In genomic region chr1:74729741-74730478, GRCh38 we compare ENCODE assay signal across 12 cellular contexts. TPM values are rescaled to one million over a fixed set of nuclear protein-coding genes. Genes with fewer than 3 reads are reported as not detected.
DNase-seq lines count a peak whose midpoint lies in the region; ATAC-seq and TF ChIP-seq lines count a peak whose summit lies in the region.
"Had no signal": no experiment of that assay in that cellular context is flagged by ENCODE, and none has a peak within 500 bp of the region (broad histone marks: within the 10 kb centered on the region; RNA-seq: fewer than 3 reads in every experiment).

No MANE protein-coding gene starts in this region.

- H3K9me3 Mint-ChIP-seq in glutamatergic neuron (ENCODE audit: unreplicated experiment), result peaks cover 10% of the 10 kb centered on the region

- no peaks in the 10 kb centered on the region for H3K9me2 ChIP-seq in GM23248 (ENCODE audit: insufficient read depth)

- TF ChIP-seq CTCF in glutamatergic neuron (IDR thresholded peaks at IDR 0.05; ENCODE audit: partially characterized antibody, unreplicated experiment) (no peak), transverse colon (IDR thresholded peaks at IDR 0.05) (no peak), coronary artery (IDR thresholded peaks at IDR 0.05) (no peak)

- peaks cover 43% of the 10 kb centered on the region for H3K4me1 Mint-ChIP-seq in T-helper 17 cell
- peaks cover 20% of the 10 kb centered on the region for H3K4me1 Mint-ChIP-seq in glutamatergic neuron (ENCODE audit: low read depth, unreplicated experiment)

- H2AFZ ChIP-seq in ACC112 (ENCODE audit: low read length, unreplicated experiment) (peak overlapping the region; percentile 28), GM23248 (no peak overlapping the region)

- H3K36me3 ChIP-seq in ACC112 (ENCODE audit: insufficient read depth, low read length) (peaks cover 3% of the 10 kb centered on the region; the same call in 1 of the 2 replicates), GM23248 (ENCODE audit: low read depth) (no peaks in the 10 kb centered on the region), transverse colon (no peaks in the 10 kb centered on the region)

- H3K36me3 Mint-ChIP-seq in T-helper 17 cell (ENCODE audit: low read depth) (peaks cover 7% of the 10 kb centered on the region), glutamatergic neuron (ENCODE audit: unreplicated experiment) (peaks cover 14% of the 10 kb centered on the region)

- peak overlapping the region; percentile 53 for H3K4me3 Mint-ChIP-seq in T-helper 17 cell
- no peak overlapping the region for H3K4me3 Mint-ChIP-seq in glutamatergic neuron (ENCODE audit: unreplicated experiment)

- peaks cover 34% of the 10 kb centered on the region for H3K4me1 ChIP-seq in ACC112 (ENCODE audit: control insufficient read depth, insufficient read depth, low read length, unreplicated experiment)
- H3K4me1 ChIP-seq in GM23248 (ENCODE audit: insufficient read depth), result peaks cover 32% of the 10 kb centered on the region; the same call in 1 of the 2 replicates
- H3K4me1 ChIP-seq in transverse colon, result peaks cover 15 to 29% (median 23%) of the 10 kb centered on the region in 4 donors

- H3K79me2 ChIP-seq in ACC112 (ENCODE audit: control insufficient read depth, insufficient read depth, low read length, unreplicated experiment) (peaks cover 46% of the 10 kb centered on the region), GM23248 (ENCODE audit: insufficient read depth) (peaks cover 12% of the 10 kb centered on the region)

- peak; percentile 67 for DNase-seq in GM23248
- no peak for DNase-seq in T-helper 17 cell
- no peak for DNase-seq in glutamatergic neuron
- no peak for DNase-seq in stimulated activated naive CD8-positive, alpha-beta T cell treated with anti-CD3 and anti-CD28 coated beads, Interleukin-15, Interleukin-2, amounts not matched to agents 100 U/mL and 50 U/mL, for 24 hours
- DNase-seq in transverse colon, result no peak
- DNase-seq in coronary artery (ENCODE audit: low spot score), result no peak
- DNase-seq: DMS153, NCI-H187 had no signal

- TF ChIP-seq POLR2A in transverse colon (IDR thresholded peaks at IDR 0.05) (no peak), GM18505 (IDR thresholded peaks at IDR 0.05; ENCODE audit: borderline replicate concordance, extremely low read depth, insufficient read depth, insufficient read length) (no peak)

- H3K27me3 ChIP-seq in ACC112 (ENCODE audit: insufficient read depth, low read length), result no peaks in the 10 kb centered on the region
- H3K27me3 ChIP-seq in GM23248 (replicated peaks; ENCODE audit: insufficient read depth), result no peaks in the 10 kb centered on the region
- no peaks in the 10 kb centered on the region for H3K27me3 ChIP-seq in transverse colon

- H3K27me3 Mint-ChIP-seq in T-helper 17 cell (no peaks in the 10 kb centered on the region), glutamatergic neuron (ENCODE audit: unreplicated experiment) (peaks cover 2% of the 10 kb centered on the region)

- H4K20me1 ChIP-seq in GM23248 (ENCODE audit: insufficient read depth), result no peaks in the 10 kb centered on the region

- H3K27ac ChIP-seq in ACC112 (ENCODE audit: low read depth, low read length) (peak overlapping the region; percentile 32), GM23248 (no peak overlapping the region), transverse colon (no peak overlapping the region), coronary artery (no peak overlapping the region)

- no peak for TF ChIP-seq EP300 in transverse colon (IDR thresholded peaks at IDR 0.05; ENCODE audit: low read depth)

- WGBS in GM23248 (ENCODE audit: low coverage in 1 of 2, low lambda C conversion rate in 2 of 2, missing lambda C conversion rate in 2 of 2), 2 experiments, result 84 to 88% methylated on average over 6 of the region's 6 CpGs
- whole genome bisulfite sequencing in transverse colon (ENCODE audit: low coverage in 1 of 2), 2 donors, result 78 to 92% methylated on average over 6 of the region's 6 CpGs

- no peak for ATAC-seq in T-helper 17 cell
- ATAC-seq in stimulated activated naive CD8-positive, alpha-beta T cell treated with anti-CD3 and anti-CD28 coated beads, Interleukin-15, Interleukin-2, amounts not matched to agents 100 U/mL and 50 U/mL, for 24 hours, result no peak
- ATAC-seq in GM18505 (IDR thresholded peaks at IDR 0.05; ENCODE audit: unreplicated experiment), result no peak
- ATAC-seq: left lobe of liver had no signal

- H3K4me3 ChIP-seq in ACC112 (ENCODE audit: low read depth, low read length) (peak overlapping the region; percentile 38; the same call in 1 of the 2 replicates), GM23248 (no peak overlapping the region), transverse colon (no peak overlapping the region), coronary artery (no peak overlapping the region)

- intact Hi-C loops in transverse colon (cut with DNase I; ENCODE audit: low total_unique reads), result no loop called here

- peak overlapping the region; percentile 66 for H3K27ac Mint-ChIP-seq in T-helper 17 cell
- H3K27ac Mint-ChIP-seq in glutamatergic neuron (ENCODE audit: unreplicated experiment), result peak overlapping the region; percentile 15

- peaks cover 20% of the 10 kb centered on the region for H3F3A ChIP-seq in GM23248 (ENCODE audit: insufficient read depth)

- in situ Hi-C loops in GM23248 (cut with MboI), result no loop called here
- in situ Hi-C loops in transverse colon (cut with MboI; ENCODE audit: low pct_ligation_motif_present in 1 of 4, low pct_unique_long_range_greater_than_20kb in 1 of 4, low sequenced_read_pairs in 3 of 4), result no loop called here

- H3K9me3 ChIP-seq in GM23248 (ENCODE audit: low read depth), result no peaks in the 10 kb centered on the region
- no peaks in the 10 kb centered on the region for H3K9me3 ChIP-seq in T-helper 17 cell (ENCODE audit: control insufficient read depth, low read length, poor library complexity, severe bottlenecking)
- no peaks in the 10 kb centered on the region for H3K9me3 ChIP-seq in transverse colon

- no peak overlapping the region for H3K4me2 ChIP-seq in GM23248 (ENCODE audit: unreplicated experiment)

- no peak overlapping the region for H3K9ac ChIP-seq in GM23248

RNA-seq across cellular contexts. Expression of gene CRYZ, which starts 2.9 kb away (rescaled TPM):
- total RNA-seq in GM23248 (2014; rRNA removed; shearing (Covaris generic)), result 23.5 and 28.3 TPM in 2 replicates
- polyA plus RNA-seq in GM23248 (2016; fragmentation: Nextera tagmentation; extraction: Ambion mirVana), result 26.1 and 26.9 TPM in 2 replicates
- total RNA-seq in T-helper 17 cell, result 10 to 100 TPM in 1 of 2 donors, 1 to 10 TPM in 1; 8.5 to 19.9 TPM
- total RNA-seq in glutamatergic neuron (ENCODE audit: unreplicated experiment), result 16.2 TPM
- 10 to 100 TPM in 3 of 4 donors, 1 to 10 TPM in 1; 1.5 to 22.7 (median 14.0) TPM for total RNA-seq in transverse colon

RNA-seq across cellular contexts. Expression of gene TYW3, which starts 3.0 kb away (rescaled TPM):
- 13.9 and 16.0 TPM in 2 replicates for total RNA-seq in GM23248 (2014; rRNA removed; shearing (Covaris generic))
- polyA plus RNA-seq in GM23248 (2016; fragmentation: Nextera tagmentation; extraction: Ambion mirVana), result 15.4 and 16.0 TPM in 2 replicates
- total RNA-seq in T-helper 17 cell, result 10 to 100 TPM; 13.4 to 17.0 TPM
- 7.6 TPM for total RNA-seq in glutamatergic neuron (ENCODE audit: unreplicated experiment)
- 10 to 100 TPM in 1 of 4 donors, 1 to 10 TPM in 2, under 1 TPM in 1; 0.80 to 11.2 (median 8.3) TPM for total RNA-seq in transverse colon

RNA-seq across cellular contexts. Expression of gene ERICH3, which starts 56.3 kb away (rescaled TPM):
- total RNA-seq in GM23248 (2014; rRNA removed; shearing (Covaris generic)), result not detected in 2 replicates
- polyA plus RNA-seq in GM23248 (2016; fragmentation: Nextera tagmentation; extraction: Ambion mirVana), result not detected in 2 replicates
- not detected for total RNA-seq in T-helper 17 cell
- total RNA-seq in glutamatergic neuron (ENCODE audit: unreplicated experiment), result 1.9 TPM
- 1 to 10 TPM in 1 of 4 donors, under 1 TPM in 1, not detected in 2; under 0.01 to 6.4 TPM for total RNA-seq in transverse colon
- total RNA-seq: SK-MEL-5 had no signal
